Comparison of ENCODE assay signal across 9 cellular contexts in genomic region chr10:133367461-133367860, GRCh38. TPM values are rescaled to one million over a fixed set of nuclear protein-coding genes. Genes with fewer than 3 reads are reported as not detected.
"Had no signal": no experiment of that assay in that cellular context is flagged by ENCODE, and none has a peak within 500 bp of the region (broad histone marks: within the 10 kb centered on the region; RNA-seq: fewer than 3 reads in every experiment).

No MANE protein-coding gene starts in this region.

RNA-seq across cellular contexts. Expression of gene PRAP1, which starts 20.3 kb away (rescaled TPM):
- total RNA-seq: subcutaneous adipose tissue, temporal lobe, thoracic aorta, upper lobe of left lung, upper lobe of right lung, ureter, urinary bladder, uterus, vagina had no signal
